Comparison of ENCODE assay signal across 19 cellular contexts in the genomic region with DNA sequence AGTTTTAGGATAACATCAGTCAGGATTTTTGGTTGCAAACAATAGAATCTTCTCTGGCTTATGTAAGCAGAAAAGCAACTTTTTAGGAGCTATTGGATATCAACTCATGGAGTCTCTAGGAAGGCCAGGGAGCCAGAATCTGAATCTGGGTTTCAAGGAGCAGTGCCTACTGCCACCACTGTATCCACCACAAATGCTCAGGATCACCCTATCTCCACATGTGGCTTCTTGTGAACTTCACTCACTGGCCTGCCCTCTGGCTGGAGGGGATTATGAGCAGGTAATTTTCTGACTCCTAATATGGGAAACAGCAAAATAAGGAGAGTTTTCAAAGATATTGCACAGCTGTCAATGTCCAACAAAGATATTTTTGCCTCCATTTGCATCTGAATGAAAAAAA.
DNase-seq lines count a peak whose midpoint lies in the region; ATAC-seq and TF ChIP-seq lines count a peak whose summit lies in the region.
"Had no signal": no experiment of that assay in that cellular context is flagged by ENCODE, and none has a peak within 500 bp of the region (broad histone marks: within the 10 kb centered on the region; RNA-seq: fewer than 3 reads in every experiment).

No MANE protein-coding gene starts in this region.

- no peaks in the 10 kb centered on the region for H3K9me3 ChIP-seq in lung (ENCODE audit: control insufficient read depth in 2 of 2, insufficient read depth in 1 of 2, low read length in 1 of 2)
- H3K9me3 ChIP-seq: left lung, SJCRH30, uterus had no signal

- no peak for TF ChIP-seq CTCF in lung (IDR thresholded peaks at IDR 0.05; ENCODE audit: control extremely low read depth, extremely low read depth)

- peaks cover 2 to 25% of the 10 kb centered on the region in 2 donors for H3K4me1 ChIP-seq in lung (ENCODE audit: control insufficient read depth in 2 of 2, insufficient read depth in 2 of 2, low read length in 2 of 2)
- H3K4me1 ChIP-seq: SJCRH30, uterus had no signal

- ATAC-seq in lung (ENCODE audit: insufficient read depth, low FRiP score): no peak
- no peak for ATAC-seq in stimulated activated naive CD8-positive, alpha-beta T cell treated with anti-CD3 and anti-CD28 coated beads, Interleukin-15, Interleukin-2, amounts not matched to agents 100 U/mL and 50 U/mL, for 24 hours
- ATAC-seq: activated CD8-positive, alpha-beta memory T cell treated with anti-CD3 and anti-CD28 coated beads, Interleukin-2, amount 10 ng/mL, durations not matched to agents 7 days and 5 days had no signal

- DNase-seq in Daoy (ENCODE audit: low read depth) (peak; percentile 6), LHCN-M2 (ENCODE audit: low read depth) (peak; percentile 49), dermis blood vessel endothelial cell (peak; percentile 10), lung (ENCODE audit: low spot score) (no peak), foreskin melanocyte (no peak), COLO829 (ENCODE audit: low spot score) (no peak)
- DNase-seq in stimulated activated naive CD8-positive, alpha-beta T cell treated with anti-CD3 and anti-CD28 coated beads, Interleukin-15, Interleukin-2, amounts not matched to agents 100 U/mL and 50 U/mL, for 24 hours: no peak
- no peak for DNase-seq in activated CD8-positive, alpha-beta memory T cell treated with anti-CD3 and anti-CD28 coated beads, Interleukin-2, amount 50 U/mL, for 4 hours
- DNase-seq: activated CD4-positive, alpha-beta T cell treated with anti-CD3 and anti-CD28 coated beads for 1 hour; activated CD8-positive, alpha-beta memory T cell treated with anti-CD3 and anti-CD28 coated beads, Interleukin-2, amount 10 ng/mL, durations not matched to agents 7 days and 5 days; activated effector memory CD4-positive, alpha-beta T cell treated with anti-CD3 and anti-CD28 coated beads, Interleukin-2, amount 50 U/mL, for 16 hours; CD8-positive, alpha-beta memory T cell; GOT3; NCI-H2081 treated with DMSO at 0.1 percent for 48 hours; SJCRH30; stimulated activated CD4-positive, alpha-beta T cell treated with anti-CD3 and anti-CD28 coated beads, Interleukin-2, amount 100 ng/mL, for 24 hours had no signal

- peak overlapping the region; percentile 3 to 70 for H3K27ac ChIP-seq in lung (ENCODE audit: low read depth in 1 of 2, low read length in 1 of 2)
- H3K27ac ChIP-seq: HL-60, SJCRH30 had no signal

- H3K4me3 ChIP-seq in lung: no peak overlapping the region
- H3K4me3 ChIP-seq: left lung, SJCRH30, uterus had no signal

- peaks cover 0 to 1% of the 10 kb centered on the region in 2 donors for H3K36me3 ChIP-seq in lung (ENCODE audit: control insufficient read depth in 2 of 2, insufficient read depth in 2 of 2, low read length in 2 of 2)
- H3K36me3 ChIP-seq: left lung, uterus had no signal

- H3K27me3 ChIP-seq in lung (ENCODE audit: control insufficient read depth, insufficient read depth): no peaks in the 10 kb centered on the region
- H3K27me3 ChIP-seq: left lung, SJCRH30, uterus had no signal

Comparison
In these comparisons a context has a peak if more than half of its experiments do, and no peak if none do; other contexts are left out.
1. DNase-seq: peak in Daoy (single experiment), LHCN-M2 (single experiment) and dermis blood vessel endothelial cell (single experiment); none in lung (single experiment), foreskin melanocyte (single experiment), stimulated activated naive CD8-positive, alpha-beta T cell treated with anti-CD3 and anti-CD28 coated beads, Interleukin-15, Interleukin-2, amounts not matched to agents 100 U/mL and 50 U/mL, for 24 hours (single experiment), COLO829 (single experiment) and activated CD8-positive, alpha-beta memory T cell treated with anti-CD3 and anti-CD28 coated beads, Interleukin-2, amount 50 U/mL, for 4 hours (single experiment).